Comparison of ENCODE assay signal across 8 cellular contexts in the genomic region with DNA sequence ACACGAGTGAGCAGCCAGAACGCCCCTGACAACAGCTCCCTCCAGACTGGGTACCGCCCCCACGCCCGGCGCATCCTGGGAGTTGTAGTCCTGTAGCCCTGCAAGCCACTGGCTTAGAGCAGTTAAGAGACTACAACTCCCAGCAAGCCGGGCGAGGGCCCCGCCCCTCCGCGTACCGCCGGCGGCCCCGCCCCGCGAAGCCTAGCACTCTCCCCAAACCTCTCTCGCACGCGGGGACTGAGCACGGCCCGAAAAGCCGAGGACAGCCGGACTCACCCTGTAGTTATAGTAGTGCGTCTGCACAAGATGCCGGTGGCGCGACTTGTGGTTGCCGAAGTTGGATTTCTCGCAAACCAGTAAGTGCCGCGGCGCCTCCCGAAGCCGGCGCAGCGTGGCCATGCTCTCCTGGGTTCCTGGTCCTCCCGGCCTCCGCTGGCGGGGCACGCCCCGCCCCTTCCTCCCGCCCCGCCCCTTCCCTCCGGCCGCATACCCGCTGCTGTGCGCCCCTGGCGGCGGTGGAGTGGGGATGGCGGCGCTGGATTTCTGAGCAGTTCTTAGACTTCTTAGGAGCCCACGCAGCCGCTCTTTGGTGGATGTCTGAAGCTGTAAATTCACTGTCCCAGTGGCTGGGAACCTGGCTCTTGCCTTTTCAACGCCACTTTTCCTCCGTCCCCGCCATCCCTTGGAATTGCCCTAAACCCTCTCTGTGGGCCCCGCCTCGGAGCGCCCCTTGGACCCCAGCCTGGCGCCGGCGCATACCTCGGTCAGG. TPM values are rescaled to one million over a fixed set of nuclear protein-coding genes. Genes with fewer than 3 reads are reported as not detected.
A peak's percentile ranks its signal among the peaks of the same experiment; 100 is the strongest.
DNase-seq lines count a peak whose midpoint lies in the region; ATAC-seq and TF ChIP-seq lines count a peak whose summit lies in the region.

A gene with protein sequence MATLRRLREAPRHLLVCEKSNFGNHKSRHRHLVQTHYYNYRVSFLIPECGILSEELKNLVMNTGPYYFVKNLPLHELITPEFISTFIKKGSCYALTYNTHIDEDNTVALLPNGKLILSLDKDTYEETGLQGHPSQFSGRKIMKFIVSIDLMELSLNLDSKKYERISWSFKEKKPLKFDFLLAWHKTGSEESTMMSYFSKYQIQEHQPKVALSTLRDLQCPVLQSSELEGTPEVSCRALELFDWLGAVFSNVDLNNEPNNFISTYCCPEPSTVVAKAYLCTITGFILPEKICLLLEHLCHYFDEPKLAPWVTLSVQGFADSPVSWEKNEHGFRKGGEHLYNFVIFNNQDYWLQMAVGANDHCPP (minus strand): TSS at position 434 of the 769 bp plus-strand sequence. CDS start 35 bp downstream, at position 399.

- 0% methylated on average over 64 of the region's 64 CpGs for WGBS in ectodermal cell, 2 experiments

- POLR2A ChIA-PET in CD4-positive, alpha-beta memory T cell (lab: Charles Lee; ENCODE audit: partially characterized antibody), result interaction anchor here (0.7 to 2.5 kb wide), 5 partner anchors 10 to 257 kb away, joined by 3 to 9 read pairs (median 4); a partner anchor contains a TSS
- POLR2A ChIA-PET in activated CD8-positive, alpha-beta T cell treated with anti-CD3 and anti-CD28 coated beads for 36 hours (lab: Charles Lee), result interaction anchor here (1.5 kb wide), 1 partner anchor 21 kb away, joined by 3 read pairs; no protein-coding TSS in a partner anchor

- CTCF ChIA-PET in CD4-positive, alpha-beta memory T cell (lab: Charles Lee; ENCODE audit: partially characterized antibody), result interaction anchor here (0.7 to 1.6 kb wide), 6 partner anchors 10 to 867 kb away, joined by 3 to 8 read pairs (median 3); no protein-coding TSS in a partner anchor
- CTCF ChIA-PET in activated CD8-positive, alpha-beta T cell treated with anti-CD3 and anti-CD28 coated beads for 36 hours (lab: Charles Lee), result interaction anchor here (1.0 to 2.0 kb wide), 3 partner anchors 11 to 27 kb away, joined by 5 to 8 read pairs (median 5); no protein-coding TSS in a partner anchor

- H3K27ac ChIP-seq in CD4-positive, alpha-beta memory T cell (ENCODE audit: low read depth, low read length), result peak within 1 kb of the TSS; percentile 68
- H3K27ac ChIP-seq in ectodermal cell (ENCODE audit: insufficient read depth, low read depth, low read length, poor library complexity, severe bottlenecking), result peak within 1 kb of the TSS; percentile 45
- H3K27ac ChIP-seq in lower lobe of right lung, result peak within 1 kb of the TSS; percentile 92

- H3K4me1 Mint-ChIP-seq in CD4-positive, alpha-beta memory T cell, result peaks cover 3 to 17% (median 10%) of the 10 kb centered on the region in 4 donors
- peaks cover 15% of the 10 kb centered on the region for H3K4me1 Mint-ChIP-seq in activated CD8-positive, alpha-beta T cell treated with anti-CD3 and anti-CD28 coated beads for 36 hours (ENCODE audit: low read depth)

- peak; percentile 78 for TF ChIP-seq CTCF in activated CD8-positive, alpha-beta T cell treated with anti-CD3 and anti-CD28 coated beads for 36 hours (IDR thresholded peaks at IDR 0.05)
- TF ChIP-seq CTCF in lower lobe of right lung (IDR thresholded peaks at IDR 0.05), result peak; percentile 91

- H3K27me3 Mint-ChIP-seq in CD4-positive, alpha-beta memory T cell, result no peaks in the 10 kb centered on the region
- H3K27me3 Mint-ChIP-seq in activated CD8-positive, alpha-beta T cell treated with anti-CD3 and anti-CD28 coated beads for 36 hours, result no peaks in the 10 kb centered on the region

- peaks cover 17 to 28% of the 10 kb centered on the region in 2 donors for H3K36me3 Mint-ChIP-seq in CD4-positive, alpha-beta memory T cell
- H3K36me3 Mint-ChIP-seq in activated CD8-positive, alpha-beta T cell treated with anti-CD3 and anti-CD28 coated beads for 36 hours (ENCODE audit: low read depth), result peaks cover 15% of the 10 kb centered on the region

- H3K9me3 Mint-ChIP-seq in CD4-positive, alpha-beta memory T cell, result no peaks in the 10 kb centered on the region
- H3K9me3 Mint-ChIP-seq in activated CD8-positive, alpha-beta T cell treated with anti-CD3 and anti-CD28 coated beads for 36 hours, result no peaks in the 10 kb centered on the region

- H3K27me3 ChIP-seq in CD4-positive, alpha-beta memory T cell (ENCODE audit: insufficient read depth, low read length), result no peaks in the 10 kb centered on the region
- no peaks in the 10 kb centered on the region for H3K27me3 ChIP-seq in ectodermal cell (ENCODE audit: control insufficient read depth, insufficient read depth, low read length, poor library complexity, severe bottlenecking)
- H3K27me3 ChIP-seq in lower lobe of right lung (ENCODE audit: low read depth), result no peaks in the 10 kb centered on the region

- H3K27ac Mint-ChIP-seq in CD4-positive, alpha-beta memory T cell, result peak within 1 kb of the TSS; percentile 94 to 97 (median 95)
- H3K27ac Mint-ChIP-seq in activated CD8-positive, alpha-beta T cell treated with anti-CD3 and anti-CD28 coated beads for 36 hours, result peak within 1 kb of the TSS; percentile 98

- no peaks in the 10 kb centered on the region for H3K9me3 ChIP-seq in CD4-positive, alpha-beta memory T cell (ENCODE audit: control insufficient read depth in 1 of 2, low read length in 2 of 2)
- H3K9me3 ChIP-seq in ectodermal cell (ENCODE audit: control insufficient read depth, low read length), result no peaks in the 10 kb centered on the region
- H3K9me3 ChIP-seq in lower lobe of right lung, result no peaks in the 10 kb centered on the region

- ATAC-seq in GM19438 (IDR thresholded peaks at IDR 0.05; ENCODE audit: low read depth, unreplicated experiment) (peak; percentile 87), HG03575 (IDR thresholded peaks at IDR 0.05; ENCODE audit: extremely low read depth, insufficient number of reproducible peaks, low FRiP score, unreplicated experiment) (peak; percentile 81), lower lobe of right lung (peak; percentile 100)
- ATAC-seq in activated CD8-positive, alpha-beta T cell treated with anti-CD3 and anti-CD28 coated beads for 36 hours, result peak; percentile 96

- DNase-seq in CD4-positive, alpha-beta memory T cell, result peak; percentile 98 to 99 (median 99)
- DNase-seq in NCI-H82 (lab: John Stamatoyannopoulos, UW), result peak; percentile 98
- peak; percentile 99 for DNase-seq in activated CD8-positive, alpha-beta T cell treated with anti-CD3 and anti-CD28 coated beads for 36 hours
- peak; percentile 97 for DNase-seq in lower lobe of right lung
- DNase-seq in stimulated activated CD4-positive, alpha-beta T cell treated with anti-CD3 and anti-CD28 coated beads, TNF-alpha, amount 100 ng/mL, for 24 hours (ENCODE audit: low read depth in 3 of 3), result peak; percentile 95 to 99 (median 97)

- no peaks in the 10 kb centered on the region for H3K36me3 ChIP-seq in CD4-positive, alpha-beta memory T cell (ENCODE audit: insufficient read depth, low read length)
- H3K36me3 ChIP-seq in ectodermal cell (ENCODE audit: control insufficient read depth, insufficient read depth, low read length), result peaks cover 4% of the 10 kb centered on the region
- peaks cover 17% of the 10 kb centered on the region for H3K36me3 ChIP-seq in lower lobe of right lung

- intact Hi-C loops in CD4-positive, alpha-beta memory T cell (cut with micrococcal nuclease), result loop anchor here (1.0 to 5.0 kb wide), 4 partner anchors 228 to 981 kb away; a partner anchor contains a TSS
- intact Hi-C loops in activated CD8-positive, alpha-beta T cell treated with anti-CD3 and anti-CD28 coated beads for 36 hours (cut with micrococcal nuclease), result no loop called here
- intact Hi-C loops in lower lobe of right lung (cut with DNase I), result no loop called here

- peak within 1 kb of the TSS; percentile 93 to 97 (median 94) for H3K4me3 Mint-ChIP-seq in CD4-positive, alpha-beta memory T cell
- H3K4me3 Mint-ChIP-seq in activated CD8-positive, alpha-beta T cell treated with anti-CD3 and anti-CD28 coated beads for 36 hours, result peak within 1 kb of the TSS; percentile 91

- H3K4me3 ChIP-seq in CD4-positive, alpha-beta memory T cell (ENCODE audit: low read length in 2 of 2), result peak within 1 kb of the TSS; percentile 33 to 85
- H3K4me3 ChIP-seq in ectodermal cell (ENCODE audit: insufficient read depth, low read depth, low read length), result peak within 1 kb of the TSS; percentile 70
- H3K4me3 ChIP-seq in lower lobe of right lung, result peak within 1 kb of the TSS; percentile 88

- peaks cover 10% of the 10 kb centered on the region for H3K4me1 ChIP-seq in CD4-positive, alpha-beta memory T cell (ENCODE audit: insufficient read depth, low read length)
- H3K4me1 ChIP-seq in ectodermal cell (ENCODE audit: control insufficient read depth, insufficient read depth, low read length), result no peaks in the 10 kb centered on the region
- peaks cover 7% of the 10 kb centered on the region for H3K4me1 ChIP-seq in lower lobe of right lung

RNA-seq across cellular contexts. Expression of the gene that starts here (rescaled TPM):
- total RNA-seq in CD4-positive, alpha-beta memory T cell, result 1 to 10 TPM; 5.5 to 6.3 TPM
- polyA plus RNA-seq in CD4-positive, alpha-beta memory T cell, result 10 to 100 TPM; 13.4 to 16.3 TPM
- 10 to 100 TPM in 1 of 2 experiments, 1 to 10 TPM in 1; 9.5 to 11.1 TPM for total RNA-seq in activated CD8-positive, alpha-beta T cell treated with anti-CD3 and anti-CD28 coated beads for 36 hours
- 26.3 TPM for polyA plus RNA-seq in ectodermal cell (2013, experiment 1 of 4)
- 27.0 TPM for polyA plus RNA-seq in ectodermal cell (2013, experiment 2 of 4)
- 24.3 TPM for polyA plus RNA-seq in ectodermal cell (2013, experiment 3 of 4)
- polyA plus RNA-seq in ectodermal cell (2013, experiment 4 of 4), result 23.9 TPM
- 2.5 TPM for total RNA-seq in lower lobe of right lung

Comparison
In these comparisons a context has a peak if more than half of its experiments do, and no peak if none do; other contexts are left out.
1. Peak in every context shown above with its lines: DNase-seq, ATAC-seq, H3K4me3 ChIP-seq and H3K27ac ChIP-seq.